Comparison of ENCODE assay signal across 11 cellular contexts in genomic region chr2:234863043-234863934, GRCh38.
DNase-seq lines count a peak whose midpoint lies in the region; ATAC-seq and TF ChIP-seq lines count a peak whose summit lies in the region.
"Had no signal": no experiment of that assay in that cellular context is flagged by ENCODE, and none has a peak within 500 bp of the region (broad histone marks: within the 10 kb centered on the region; RNA-seq: fewer than 3 reads in every experiment).

No MANE protein-coding gene starts in this region.

- H3K27ac ChIP-seq in RWPE1 = peak overlapping the region; percentile 79
- H3K27ac ChIP-seq: lower lobe of right lung had no signal

- POLR2A ChIA-PET in RWPE1 (lab: Yijun Ruan, JAX; ENCODE audit: low non-redundant PET) = no interaction called here
- POLR2A ChIA-PET in naive thymus-derived CD8-positive, alpha-beta T cell (lab: Charles Lee) = no interaction called here

- no peaks in the 10 kb centered on the region for H3K4me1 Mint-ChIP-seq in naive thymus-derived CD8-positive, alpha-beta T cell

- H3K9me3 Mint-ChIP-seq in naive thymus-derived CD8-positive, alpha-beta T cell = peaks cover 0 to 5% (median 0%) of the 10 kb centered on the region in 9 donors

- CTCF ChIA-PET in RWPE1 (lab: Yijun Ruan, JAX) = interaction anchor here (0.6 to 1.3 kb wide), 4 partner anchors 117 to 558 kb away, joined by 3 to 4 read pairs (median 4); no protein-coding TSS in a partner anchor

- H3K27me3 Mint-ChIP-seq in naive thymus-derived CD8-positive, alpha-beta T cell = peaks cover 0 to 5% (median 0%) of the 10 kb centered on the region in 5 donors

- no peak for TF ChIP-seq CTCF in RWPE1 (conservative IDR thresholded peaks at IDR 0.05; ENCODE audit: low read depth)

- no peak for ATAC-seq in GM18907 (IDR thresholded peaks at IDR 0.05; ENCODE audit: unreplicated experiment)
- no peak for ATAC-seq in HG03354 (IDR thresholded peaks at IDR 0.05; ENCODE audit: poor library complexity, severe bottlenecking, unreplicated experiment)
- no peak for ATAC-seq in naive thymus-derived CD8-positive, alpha-beta T cell

- H3K27ac Mint-ChIP-seq in naive thymus-derived CD8-positive, alpha-beta T cell = peak overlapping the region in 1 of 10 donors; percentile 19

- DNase-seq in DMS 273 (lab: John Stamatoyannopoulos, UW; ENCODE audit: unreplicated experiment) (peak; percentile 72), RWPE1 (ENCODE audit: low spot score) (peak; percentile 95), fibroblast of gingiva (ENCODE audit: low read depth) (peak; percentile 12), mucosa of gallbladder (ENCODE audit: low spot score) (peak; percentile 46), NCI-H345 treated with DMSO at 0.1 percent for 48 hours (lab: John Stamatoyannopoulos, UW; ENCODE audit: unreplicated experiment) (no peak)
- no peak for DNase-seq in naive thymus-derived CD8-positive, alpha-beta T cell
- DNase-seq: Calu3, lower lobe of right lung, NCI-H2029 had no signal

- no peak overlapping the region for H3K4me3 Mint-ChIP-seq in naive thymus-derived CD8-positive, alpha-beta T cell

- H3K36me3 Mint-ChIP-seq in naive thymus-derived CD8-positive, alpha-beta T cell = peaks cover 0 to 5% (median 0%) of the 10 kb centered on the region in 3 donors

Comparison
In these comparisons a context has a peak if more than half of its experiments do, and no peak if none do; other contexts are left out.
1. DNase-seq: peak in DMS 273 (single experiment), RWPE1 (single experiment), fibroblast of gingiva (single experiment) and mucosa of gallbladder (single experiment); none in NCI-H345 treated with DMSO at 0.1 percent for 48 hours (single experiment) and naive thymus-derived CD8-positive, alpha-beta T cell (0 of 10).